ENCODE assay signal across 28 cellular contexts in the genomic region with DNA sequence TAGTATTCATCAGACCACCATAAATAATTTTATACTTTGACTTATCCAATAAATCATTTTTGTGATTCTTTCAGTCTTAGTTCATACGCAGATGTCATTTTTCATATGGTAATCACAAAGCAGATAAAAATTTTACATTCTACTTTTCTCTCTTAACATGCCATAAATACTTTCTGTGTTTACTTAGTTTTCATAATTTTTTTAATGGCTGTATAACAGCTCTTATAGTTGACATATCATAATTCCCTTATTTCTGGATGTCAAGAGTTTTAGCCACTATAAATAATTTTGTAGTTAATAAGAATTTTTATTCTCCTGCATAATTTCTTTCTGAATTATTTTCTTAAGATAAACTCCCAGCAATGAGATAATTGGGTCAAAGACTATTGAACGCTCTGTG.
"Had no signal": no experiment of that assay in that cellular context is flagged by ENCODE, and none has a peak within 500 bp of the region (broad histone marks: within the 10 kb centered on the region; RNA-seq: fewer than 3 reads in every experiment).

No MANE protein-coding gene starts in this region.

- H3K4me3 ChIP-seq: colonic mucosa, coronary artery, dorsolateral prefrontal cortex, esophagus muscularis mucosa, esophagus squamous epithelium, gastrocnemius medialis, gastroesophageal sphincter, heart left ventricle, heart right ventricle had no signal

- H3K27me3 ChIP-seq: colonic mucosa, esophagus muscularis mucosa, esophagus squamous epithelium, foreskin keratinocyte, gastrocnemius medialis, gastroesophageal sphincter, heart left ventricle, heart right ventricle had no signal

- H3K27ac Mint-ChIP-seq: dendritic cell treated with granulocyte-macrophage colony-stimulating factor and Interleukin-4, amounts not matched to agents 40 ng/mL and 50 ng/mL, for 4 days; effector memory CD8-positive, alpha-beta T cell; endodermal cell had no signal

- H3K4me3 Mint-ChIP-seq: dendritic cell treated with granulocyte-macrophage colony-stimulating factor and Interleukin-4, amounts not matched to agents 40 ng/mL and 50 ng/mL, for 4 days; effector memory CD8-positive, alpha-beta T cell; endodermal cell had no signal

- H3K4me1 ChIP-seq: colonic mucosa, esophagus squamous epithelium, gastrocnemius medialis had no signal

- H3K36me3 ChIP-seq: colonic mucosa, esophagus muscularis mucosa, esophagus squamous epithelium, gastrocnemius medialis, gastroesophageal sphincter, heart left ventricle, heart right ventricle had no signal

- DNase-seq: colonic mucosa; cortex of kidney; dermis blood vessel endothelial cell; dorsolateral prefrontal cortex; effector CD4-positive, alpha-beta T cell; effector CD8-positive, alpha-beta T cell; effector memory CD4-positive, alpha-beta T cell; effector memory CD8-positive, alpha-beta T cell; endodermal cell; erythroblast; esophagus squamous epithelium; foreskin fibroblast; foreskin keratinocyte; foreskin melanocyte; gastrocnemius medialis; glutamatergic neuron; head of caudate nucleus; heart left ventricle; heart right ventricle had no signal

- FAIRE-seq: colon, endometrium, endothelial cell of umbilical vein had no signal

- H3K27me3 Mint-ChIP-seq: dendritic cell treated with granulocyte-macrophage colony-stimulating factor and Interleukin-4, amounts not matched to agents 40 ng/mL and 50 ng/mL, for 4 days had no signal

- ATAC-seq: effector memory CD8-positive, alpha-beta T cell; esophagus mucosa; foreskin keratinocyte; gastrocnemius medialis; gastroesophageal sphincter; heart left ventricle; heart right ventricle had no signal

- H3K9me3 Mint-ChIP-seq: effector memory CD8-positive, alpha-beta T cell had no signal

- H3K9me3 ChIP-seq: colonic mucosa, esophagus muscularis mucosa, esophagus squamous epithelium, gastrocnemius medialis, gastroesophageal sphincter, heart left ventricle had no signal

- H3K27ac ChIP-seq: colonic mucosa, coronary artery, dorsolateral prefrontal cortex, epithelial cell of prostate, esophagus muscularis mucosa, esophagus squamous epithelium, foreskin keratinocyte, gastrocnemius medialis, gastroesophageal sphincter, heart left ventricle, heart right ventricle had no signal
